1 cellular context compared by ENCODE assay signal in genomic region chr5:114053377-114053776, GRCh38.
TF ChIP-seq lines count a peak whose summit lies in the region.

No MANE protein-coding gene starts in this region.

TF ChIP-seq in GM23338, 12 proteins besides CTCF, POLR2A, EP300 and RAD21 (continued from another document):
- no peak for TF ChIP-seq ZNF462 (CRISPR knock-in tag; IDR thresholded peaks at IDR 0.05)
- TF ChIP-seq CREB1 (CRISPR knock-in tag; IDR thresholded peaks at IDR 0.05; ENCODE audit: low read depth), result no peak
- no peak for TF ChIP-seq REST (IDR thresholded peaks at IDR 0.05; ENCODE audit: unreplicated experiment)
- no peak for TF ChIP-seq STAT1 (IDR thresholded peaks at IDR 0.05; ENCODE audit: unreplicated experiment)
- no peak for TF ChIP-seq ZNF331 (CRISPR knock-in tag; IDR thresholded peaks at IDR 0.05; ENCODE audit: low read depth)
- TF ChIP-seq ETS1 (IDR thresholded peaks at IDR 0.05), result no peak
- TF ChIP-seq EZH2 (IDR thresholded peaks at IDR 0.05; ENCODE audit: low read depth, unreplicated experiment), result no peak
- TF ChIP-seq ZNF114 (CRISPR knock-in tag; IDR thresholded peaks at IDR 0.05), result no peak
- no peak for TF ChIP-seq EZH2phosphoT487 (IDR thresholded peaks at IDR 0.05; ENCODE audit: unreplicated experiment)
